ENCODE assay signal across 17 cellular contexts in genomic region chr4:131584587-131584986, GRCh38.
"Had no signal": no experiment of that assay in that cellular context is flagged by ENCODE, and none has a peak within 500 bp of the region (broad histone marks: within the 10 kb centered on the region; RNA-seq: fewer than 3 reads in every experiment).

No MANE protein-coding gene starts in this region.

- H3K9me3 ChIP-seq: psoas muscle had no signal

- H3K4me3 ChIP-seq: mucosa of descending colon, psoas muscle, spleen had no signal

- H3K27ac Mint-ChIP-seq: activated naive CD8-positive, alpha-beta T cell; brain; natural killer cell had no signal

- H3K27ac ChIP-seq: psoas muscle, spleen had no signal

- H3K4me1 ChIP-seq: psoas muscle, spleen had no signal

- H3K27me3 ChIP-seq: spleen had no signal

- H3K4me1 Mint-ChIP-seq: brain, natural killer cell had no signal

- ATAC-seq: activated T-cell treated with anti-CD3 and anti-CD28 coated beads, Interleukin-2, amount 50 U/mL, for 4 hours; mucosa of descending colon; natural killer cell; psoas muscle; sciatic nerve had no signal

- H3K27me3 Mint-ChIP-seq: activated naive CD8-positive, alpha-beta T cell had no signal

- DNase-seq: activated CD4-positive, alpha-beta T cell treated with anti-CD3 and anti-CD28 coated beads, Interleukin-2, amount 50 U/mL, for 4 hours; activated effector memory CD4-positive, alpha-beta T cell treated with anti-CD3 and anti-CD28 coated beads, Interleukin-2, amount 50 U/mL, for 16 hours; activated T-cell treated with anti-CD3 and anti-CD28 coated beads, Interleukin-2, amount 50 U/mL, for 4 hours; amygdala; cerebellar nuclear complex; dermis blood vessel endothelial cell; glutamatergic neuron; mucosa of descending colon; natural killer cell; occipital lobe; psoas muscle; spleen; stimulated activated naive CD4-positive, alpha-beta T cell treated with Interleukin-2 at 50 U/mL for 16 hours; trophoblast cell had no signal

- H3K36me3 Mint-ChIP-seq: activated naive CD8-positive, alpha-beta T cell; brain; natural killer cell had no signal

- H3K36me3 ChIP-seq: spleen had no signal

- H3K4me3 Mint-ChIP-seq: activated naive CD8-positive, alpha-beta T cell; activated T-cell treated with anti-CD3 and anti-CD28 coated beads, Interleukin-2, amount 50 U/mL, for 4 hours; brain; natural killer cell had no signal
